Comparison of ENCODE assay signal across 17 cellular contexts in the genomic region with DNA sequence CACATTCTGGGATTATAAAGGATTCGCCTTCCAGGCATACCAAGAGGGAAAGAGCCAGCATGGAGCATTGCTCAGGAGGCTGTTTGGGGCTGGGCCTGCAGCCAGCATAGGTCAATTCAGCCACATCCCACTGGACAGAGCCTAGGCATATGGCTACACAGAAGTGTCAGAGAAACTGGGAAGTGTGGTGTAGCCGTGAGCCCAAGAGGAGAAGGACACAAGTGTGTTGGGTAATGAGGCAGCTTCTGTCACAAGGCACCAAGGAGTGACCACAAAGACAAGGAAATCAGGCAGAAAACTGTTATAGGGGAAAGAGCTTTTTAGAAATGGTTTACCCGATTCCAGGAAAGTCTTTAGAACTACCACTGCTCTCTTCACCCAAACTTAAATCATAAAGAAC.
A peak's percentile ranks its signal among the peaks of the same experiment; 100 is the strongest.
DNase-seq lines count a peak whose midpoint lies in the region; ATAC-seq and TF ChIP-seq lines count a peak whose summit lies in the region.
"Had no signal": no experiment of that assay in that cellular context is flagged by ENCODE, and none has a peak within 500 bp of the region (broad histone marks: within the 10 kb centered on the region; RNA-seq: fewer than 3 reads in every experiment).

No MANE protein-coding gene starts in this region.

- peaks cover 0 to 4% of the 10 kb centered on the region in 2 donors for H3K27me3 ChIP-seq in left lung
- no peaks in the 10 kb centered on the region for H3K27me3 ChIP-seq in H7 (ENCODE audit: control insufficient read depth, insufficient read depth, low read length)
- H3K27me3 ChIP-seq in esophagus squamous epithelium, result no peaks in the 10 kb centered on the region
- H3K27me3 ChIP-seq: BE2C, MG63, SJSA1 had no signal

- peak overlapping the region; percentile 89 for H3K27ac Mint-ChIP-seq in stimulated activated naive CD8-positive, alpha-beta T cell treated with anti-CD3 and anti-CD28 coated beads, Interleukin-15, Interleukin-2, amounts not matched to agents 100 ng/mL and 50 ng/mL, for 24 hours

- no peak for DNase-seq in stimulated activated naive CD8-positive, alpha-beta T cell treated with anti-CD3 and anti-CD28 coated beads, Interleukin-15, Interleukin-2, amounts not matched to agents 100 U/mL and 50 U/mL, for 24 hours
- DNase-seq in SKM-1 (lab: John Stamatoyannopoulos, UW; ENCODE audit: unreplicated experiment) (peak; percentile 4), left lung (peak in 1 of 2 donors; percentile 50), H7 (no peak), esophagus squamous epithelium (lab: John Stamatoyannopoulos, UW) (no peak), NCI-H69 (lab: John Stamatoyannopoulos, UW) (no peak)
- DNase-seq: BE2C; DMS 273 treated with DMSO at 0.1 percent for 48 hours; HCEC 1CT; MG63; NCI-H1436 treated with DMSO at 0.1 percent for 48 hours; NCI-H345; NCI-H526 treated with DMSO at 0.1 percent for 48 hours; NK-92 treated with Interleukin-12 subunit alpha and Interleukin-12 subunit beta, amount 100 ng/mL, for 24 hours; OCI-M1 had no signal

- H3K27ac ChIP-seq in left lung (no peak overlapping the region), esophagus squamous epithelium (no peak overlapping the region)
- H3K27ac ChIP-seq: SJSA1 had no signal

- intact Hi-C loops in left lung (cut with DNase I) (no loop called here), esophagus squamous epithelium (cut with DNase I) (no loop called here)

- ATAC-seq in stimulated activated naive CD8-positive, alpha-beta T cell treated with anti-CD3 and anti-CD28 coated beads, Interleukin-15, Interleukin-2, amounts not matched to agents 100 U/mL and 50 U/mL, for 24 hours, result no peak
- ATAC-seq in left lung, result peak; percentile 61

- peak overlapping the region; percentile 66 for H3K4me3 Mint-ChIP-seq in stimulated activated naive CD8-positive, alpha-beta T cell treated with anti-CD3 and anti-CD28 coated beads, Interleukin-15, Interleukin-2, amounts not matched to agents 100 ng/mL and 50 ng/mL, for 24 hours

- H3K4me1 ChIP-seq in left lung, result peaks cover 0 to 14% of the 10 kb centered on the region in 2 donors
- H3K4me1 ChIP-seq in esophagus squamous epithelium, result no peaks in the 10 kb centered on the region
- H3K4me1 ChIP-seq: BE2C, SJSA1 had no signal

- H3K27me3 Mint-ChIP-seq in stimulated activated naive CD8-positive, alpha-beta T cell treated with anti-CD3 and anti-CD28 coated beads, Interleukin-15, Interleukin-2, amounts not matched to agents 100 ng/mL and 50 ng/mL, for 24 hours, result no peaks in the 10 kb centered on the region

- no peak for TF ChIP-seq CTCF in left lung (IDR thresholded peaks at IDR 0.05)
- no peak for TF ChIP-seq CTCF in esophagus squamous epithelium (IDR thresholded peaks at IDR 0.05)

- H3K36me3 ChIP-seq in left lung, result no peaks in the 10 kb centered on the region
- H3K36me3 ChIP-seq in H7 (replicated peaks; ENCODE audit: control insufficient read depth, insufficient read depth, low read length), result no peaks in the 10 kb centered on the region
- no peaks in the 10 kb centered on the region for H3K36me3 ChIP-seq in esophagus squamous epithelium
- H3K36me3 ChIP-seq: BE2C, MG63, SJSA1 had no signal

- H3K9me3 Mint-ChIP-seq in stimulated activated naive CD8-positive, alpha-beta T cell treated with anti-CD3 and anti-CD28 coated beads, Interleukin-15, Interleukin-2, amounts not matched to agents 100 ng/mL and 50 ng/mL, for 24 hours, result no peaks in the 10 kb centered on the region

- peaks cover 41% of the 10 kb centered on the region for H3K4me1 Mint-ChIP-seq in stimulated activated naive CD8-positive, alpha-beta T cell treated with anti-CD3 and anti-CD28 coated beads, Interleukin-15, Interleukin-2, amounts not matched to agents 100 ng/mL and 50 ng/mL, for 24 hours (ENCODE audit: low read depth)

- no peaks in the 10 kb centered on the region for H3K36me3 Mint-ChIP-seq in stimulated activated naive CD8-positive, alpha-beta T cell treated with anti-CD3 and anti-CD28 coated beads, Interleukin-15, Interleukin-2, amounts not matched to agents 100 ng/mL and 50 ng/mL, for 24 hours (ENCODE audit: low read depth)

- H3K4me3 ChIP-seq in left lung, result no peak overlapping the region
- no peak overlapping the region for H3K4me3 ChIP-seq in H7 (ENCODE audit: insufficient read depth, low read depth, low read length)
- H3K4me3 ChIP-seq in esophagus squamous epithelium, result no peak overlapping the region
- H3K4me3 ChIP-seq: MG63, SJSA1 had no signal

- H3K9me3 ChIP-seq in left lung (no peaks in the 10 kb centered on the region), esophagus squamous epithelium (no peaks in the 10 kb centered on the region)
- H3K9me3 ChIP-seq: BE2C, MG63, SJSA1 had no signal

- WGBS in esophagus squamous epithelium, 2 donors, result 62 to 70% methylated on average over 2 to 3 of the region's 3 CpGs

- no peak for TF ChIP-seq POLR2A in esophagus squamous epithelium (IDR thresholded peaks at IDR 0.05)
